16 cellular contexts compared by ENCODE assay signal in the genomic region with DNA sequence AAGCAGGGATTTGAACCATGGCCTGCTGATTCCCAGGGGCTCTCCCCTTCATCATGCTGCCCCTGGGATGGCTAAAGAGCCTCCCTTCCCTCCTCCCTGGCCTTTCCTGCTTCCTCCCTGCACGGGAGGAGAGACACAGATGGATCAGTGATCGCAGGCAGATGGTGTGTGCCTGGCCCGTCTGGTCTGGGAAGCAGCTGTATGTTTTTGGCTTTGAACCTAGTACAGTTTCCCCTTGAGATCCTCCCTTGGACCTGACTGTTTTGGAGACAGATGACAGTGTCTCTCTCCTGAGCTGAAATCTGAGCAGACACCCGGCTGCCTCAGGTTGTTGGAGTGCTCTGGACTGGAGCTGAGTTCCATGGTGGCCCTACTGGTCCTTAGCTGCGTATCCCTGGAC. TPM values are rescaled to one million over a fixed set of nuclear protein-coding genes. Genes with fewer than 3 reads are reported as not detected.
"Had no signal": no experiment of that assay in that cellular context is flagged by ENCODE, and none has a peak within 500 bp of the region (broad histone marks: within the 10 kb centered on the region; RNA-seq: fewer than 3 reads in every experiment).

No MANE protein-coding gene starts in this region.

- H3K36me3 Mint-ChIP-seq: memory B cell, WTC11 had no signal

- H3K27me3 Mint-ChIP-seq: activated CD8-positive, alpha-beta T cell treated with anti-CD3 and anti-CD28 coated beads for 36 hours had no signal

- DNase-seq: activated CD4-positive, alpha-beta T cell treated with anti-CD3 and anti-CD28 coated beads for 4 hours; activated CD8-positive, alpha-beta T cell treated with anti-CD3 and anti-CD28 coated beads for 36 hours; activated gamma-delta T cell; activated T-cell treated with anti-CD3 and anti-CD28 coated beads, Interleukin-2, amount 50 U/mL, for 48 hours; left lung; naive thymus-derived CD8-positive, alpha-beta T cell; retina; stimulated activated CD4-positive, alpha-beta T cell treated with anti-CD3 and anti-CD28 coated beads, Interleukin-2, amount 100 ng/mL, for 48 hours; stimulated activated naive B cell treated with anti-CD40 and anti-IgM and Interleukin-4, amounts not matched to agents 10 μg/mL and 1 μg/mL and 100 μg/mL, for 72 hours; T-helper 2 cell; tibial artery had no signal

- H3K27ac Mint-ChIP-seq: activated CD8-positive, alpha-beta T cell treated with anti-CD3 and anti-CD28 coated beads for 36 hours; activated naive CD4-positive, alpha-beta T cell treated with anti-CD3 and anti-CD28 coated beads, Interleukin-2, amount 50 U/mL, for 72 hours; memory B cell; stimulated activated naive B cell treated with anti-CD40 and anti-IgM and Interleukin-4, amounts not matched to agents 10 μg/mL and 1 μg/mL and 100 μg/mL, for 72 hours; WTC11 had no signal

- H3K4me1 Mint-ChIP-seq: memory B cell; naive thymus-derived CD8-positive, alpha-beta T cell; stimulated activated naive B cell treated with anti-CD40 and anti-IgM and Interleukin-4, amounts not matched to agents 10 μg/mL and 1 μg/mL and 100 μg/mL, for 72 hours; WTC11 had no signal

- H3K4me3 Mint-ChIP-seq: activated CD8-positive, alpha-beta T cell treated with anti-CD3 and anti-CD28 coated beads for 36 hours; memory B cell; naive thymus-derived CD8-positive, alpha-beta T cell; stimulated activated naive B cell treated with anti-CD40 and anti-IgM and Interleukin-4, amounts not matched to agents 10 μg/mL and 1 μg/mL and 100 μg/mL, for 72 hours; WTC11 had no signal

RNA-seq across cellular contexts. Expression of a gene that starts 29.0 kb away (rescaled TPM):
- total RNA-seq: activated CD8-positive, alpha-beta T cell treated with anti-CD3 and anti-CD28 coated beads for 36 hours; activated naive CD4-positive, alpha-beta T cell treated with anti-CD3 and anti-CD28 coated beads, Interleukin-2, amount 50 U/mL, for 72 hours; cardiac septum; naive thymus-derived CD8-positive, alpha-beta T cell; skeletal muscle tissue had no signal

RNA-seq across cellular contexts. Expression of a gene that starts 44.6 kb away (rescaled TPM):
- total RNA-seq: activated CD8-positive, alpha-beta T cell treated with anti-CD3 and anti-CD28 coated beads for 36 hours; activated naive CD4-positive, alpha-beta T cell treated with anti-CD3 and anti-CD28 coated beads, Interleukin-2, amount 50 U/mL, for 72 hours; naive thymus-derived CD8-positive, alpha-beta T cell had no signal
